Comparison of ENCODE assay signal across 1 cellular context in genomic region chr6:105326838-105327745, GRCh38.
TF ChIP-seq lines count a peak whose summit lies in the region.

No MANE protein-coding gene starts in this region.

TF ChIP-seq in SK-N-SH, 30 proteins besides CTCF, POLR2A, EP300 and RAD21 (continued from another document):
- 0 out of 2 replicates have a peak, but pooled peaks have one; percentile 34 for TF ChIP-seq TEAD4 (IDR thresholded peaks at IDR 0.05; ENCODE audit: borderline replicate concordance, insufficient read depth)
- TF ChIP-seq MAX (IDR thresholded peaks at IDR 0.05; ENCODE audit: low read depth): no peak
- TF ChIP-seq JUND (IDR thresholded peaks at IDR 0.05): peak; percentile 78
- TF ChIP-seq CHD2 (IDR thresholded peaks at IDR 0.05; ENCODE audit: low read length, partially characterized antibody): no peak
- TF ChIP-seq NRF1 (IDR thresholded peaks at IDR 0.05; ENCODE audit: low read depth, low read length): no peak
- no peak for TF ChIP-seq GABPA (IDR thresholded peaks at IDR 0.05; ENCODE audit: low read depth)
- no peak for TF ChIP-seq FOXJ3 (CRISPR knock-in tag; IDR thresholded peaks at IDR 0.05)
- no peak for TF ChIP-seq RCOR1 (IDR thresholded peaks at IDR 0.05; ENCODE audit: low read length)
- TF ChIP-seq ZBTB33 (IDR thresholded peaks at IDR 0.05; ENCODE audit: borderline replicate concordance, low read depth): no peak
- TF ChIP-seq MEF2A (IDR thresholded peaks at IDR 0.05; ENCODE audit: borderline replicate concordance, low read depth): peak; percentile 97
- TF ChIP-seq POLR2AphosphoS5 (IDR thresholded peaks at IDR 0.05; ENCODE audit: low read depth, low read length): peak; percentile 36; the same call in 1 of the 2 replicates
- TF ChIP-seq USF1 (IDR thresholded peaks at IDR 0.05; ENCODE audit: borderline replicate concordance, low read depth): no peak
- TF ChIP-seq RXRA (IDR thresholded peaks at IDR 0.05; ENCODE audit: borderline replicate concordance, low read depth): 0 out of 2 replicates have a peak, but pooled peaks have one; percentile 9
- TF ChIP-seq SIN3A (IDR thresholded peaks at IDR 0.05; ENCODE audit: borderline replicate concordance, low read depth, low read length): no peak
